Comparison of ENCODE assay signal across 12 cellular contexts in the genomic region with DNA sequence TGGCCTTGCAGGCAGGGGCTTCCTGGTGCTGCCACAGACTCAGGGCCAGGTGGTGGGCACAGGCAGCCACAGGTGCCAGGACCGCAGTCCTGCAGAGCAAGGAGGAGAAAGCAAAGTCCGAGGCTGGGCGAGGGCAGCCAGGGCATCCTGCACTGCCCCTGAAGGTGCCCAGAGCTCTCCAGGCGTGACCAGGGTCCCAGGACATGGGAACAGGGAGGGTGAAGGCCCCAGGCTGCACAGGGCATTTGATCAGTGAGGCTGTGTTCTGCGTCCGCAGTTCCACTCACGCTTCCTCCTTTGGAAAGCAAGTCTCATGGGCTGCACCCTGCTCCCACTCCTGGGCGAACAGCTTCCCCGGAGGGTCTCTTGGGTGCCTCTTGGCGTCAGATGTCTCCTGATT. TPM values are rescaled to one million over a fixed set of nuclear protein-coding genes. Genes with fewer than 3 reads are reported as not detected.
DNase-seq lines count a peak whose midpoint lies in the region; ATAC-seq and TF ChIP-seq lines count a peak whose summit lies in the region.
"Had no signal": no experiment of that assay in that cellular context is flagged by ENCODE, and none has a peak within 500 bp of the region (broad histone marks: within the 10 kb centered on the region; RNA-seq: fewer than 3 reads in every experiment).

No MANE protein-coding gene starts in this region.

- H3K4me2 ChIP-seq in OCI-LY1 (ENCODE audit: low read length): peak overlapping the region; percentile 79

- DNase-seq in GM06990 (ENCODE audit: extremely low read depth, insufficient read length) (no peak), germinal center (ENCODE audit: low spot score) (peak; percentile 37), activated gamma-delta T cell (lab: John Stamatoyannopoulos, UW) (no peak), dermis blood vessel endothelial cell (no peak)
- DNase-seq: amniotic stem cell, COR-L47, cortex of kidney, mucosa of descending colon had no signal

- no peak overlapping the region for H2AFZ ChIP-seq in OCI-LY1 (ENCODE audit: low read length)

- H3K4me1 ChIP-seq in OCI-LY1 (ENCODE audit: insufficient read depth, low read length, severe bottlenecking) (peaks cover 59% of the 10 kb centered on the region), subcutaneous abdominal adipose tissue (ENCODE audit: control insufficient read depth in 5 of 5, insufficient read depth in 5 of 5, low read length in 5 of 5) (peaks cover 12 to 69% (median 58%) of the 10 kb centered on the region in 5 donors)

- H3K27me3 ChIP-seq in GM06990 (replicated peaks; ENCODE audit: control insufficient read depth, insufficient read depth, low read length) (no peaks in the 10 kb centered on the region), OCI-LY1 (ENCODE audit: insufficient read depth, low read length) (no peaks in the 10 kb centered on the region), subcutaneous abdominal adipose tissue (ENCODE audit: control insufficient read depth in 5 of 5, insufficient read depth in 4 of 5, low read length in 5 of 5) (no peaks in the 10 kb centered on the region)
- H3K27me3 ChIP-seq: SJCRH30 had no signal

- H3F3A ChIP-seq in OCI-LY1 (ENCODE audit: insufficient read depth, low read length): no peaks in the 10 kb centered on the region

- H3K9ac ChIP-seq in OCI-LY1 (ENCODE audit: low read length) (peak overlapping the region; percentile 72; the same call in 1 of the 2 replicates), subcutaneous abdominal adipose tissue (ENCODE audit: low read length in 5 of 5) (no peak overlapping the region)

- no peaks in the 10 kb centered on the region for H3K9me3 ChIP-seq in OCI-LY1 (ENCODE audit: low read length)
- H3K9me3 ChIP-seq in subcutaneous abdominal adipose tissue (ENCODE audit: control insufficient read depth in 5 of 5, low read length in 5 of 5): no peaks in the 10 kb centered on the region
- H3K9me3 ChIP-seq: mucosa of descending colon, SJCRH30 had no signal

- no peaks in the 10 kb centered on the region for H3K9me2 ChIP-seq in OCI-LY1 (ENCODE audit: low read depth, low read length)

- H3K36me3 ChIP-seq in GM06990 (ENCODE audit: control insufficient read depth, insufficient read depth, low read length): peaks cover 6% of the 10 kb centered on the region
- H3K36me3 ChIP-seq in OCI-LY1 (ENCODE audit: insufficient read depth, low read length): no peaks in the 10 kb centered on the region
- peaks cover 0 to 25% (median 0%) of the 10 kb centered on the region in 5 donors for H3K36me3 ChIP-seq in subcutaneous abdominal adipose tissue (ENCODE audit: control insufficient read depth in 5 of 5, insufficient read depth in 5 of 5, low read length in 5 of 5)
- H3K36me3 ChIP-seq: SJCRH30 had no signal

- no peak for TF ChIP-seq CTCF in GM06990 (IDR thresholded peaks at IDR 0.05; ENCODE audit: insufficient read depth, low read length, poor library complexity, severe bottlenecking)
- no peak for TF ChIP-seq CTCF in OCI-LY1 (IDR thresholded peaks at IDR 0.05; ENCODE audit: low read length)

- no peak for ATAC-seq in HG02642 (IDR thresholded peaks at IDR 0.05; ENCODE audit: poor library complexity, unreplicated experiment)
- ATAC-seq: mucosa of descending colon had no signal

- peak overlapping the region; percentile 77 for H3K4me3 ChIP-seq in GM06990 (replicated peaks; ENCODE audit: low read depth, low read length)
- H3K4me3 ChIP-seq in OCI-LY1 (ENCODE audit: low read depth, low read length, poor library complexity, severe bottlenecking): peak overlapping the region; percentile 66
- peak overlapping the region in 3 of 5 donors; percentile 13 to 67 (median 50) for H3K4me3 ChIP-seq in subcutaneous abdominal adipose tissue (ENCODE audit: low read depth in 1 of 5, low read length in 5 of 5)
- H3K4me3 ChIP-seq: mucosa of descending colon, SJCRH30 had no signal

- H3K79me2 ChIP-seq in OCI-LY1 (ENCODE audit: insufficient read depth, low read length): no peaks in the 10 kb centered on the region

- no peaks in the 10 kb centered on the region for H4K20me1 ChIP-seq in OCI-LY1 (ENCODE audit: insufficient read depth, low read length)

- H3K27ac ChIP-seq in OCI-LY1 (ENCODE audit: low read depth, low read length, poor library complexity, severe bottlenecking): peak overlapping the region; percentile 83
- H3K27ac ChIP-seq in subcutaneous abdominal adipose tissue (ENCODE audit: low read depth, low read length): no peak overlapping the region
- H3K27ac ChIP-seq: SJCRH30 had no signal

RNA-seq across cellular contexts. Expression of gene SH3TC1, which starts 3.0 kb away (rescaled TPM):
- 148 and 217 TPM in 2 replicates for total RNA-seq in dermis blood vessel endothelial cell

RNA-seq across cellular contexts. Expression of gene ABLIM2, which starts 43.5 kb away (rescaled TPM):
- total RNA-seq in dermis blood vessel endothelial cell: 8.8 and 10.8 TPM in 2 replicates
